26 cellular contexts compared by ENCODE assay signal in genomic region chr22:19126309-19126666, GRCh38. TPM values are rescaled to one million over a fixed set of nuclear protein-coding genes. Genes with fewer than 3 reads are reported as not detected.
DNase-seq lines count a peak whose midpoint lies in the region; ATAC-seq, FAIRE-seq and TF ChIP-seq lines count a peak whose summit lies in the region.
"Had no signal": no experiment of that assay in that cellular context is flagged by ENCODE, and none has a peak within 500 bp of the region (broad histone marks: within the 10 kb centered on the region; RNA-seq: fewer than 3 reads in every experiment).

No MANE protein-coding gene starts in this region.

- H3K9me3 ChIP-seq in right cardiac atrium (ENCODE audit: control insufficient read depth, low read length), result no peaks in the 10 kb centered on the region
- H3K9me3 ChIP-seq in K562 (replicated peaks; ENCODE audit: control insufficient read depth, insufficient read depth, low read depth, low read length), result no peaks in the 10 kb centered on the region
- H3K9me3 ChIP-seq: A549; BE2C; BLaER1 treated with 17β-estradiol and CSF1 and Interleukin-3, amounts not matched to agents 10 nM and 100 nM had no signal

- TF ChIP-seq RAD21 in K562 (CRISPR knock-in tag; conservative IDR thresholded peaks at IDR 0.05 in 1 of 2, IDR thresholded peaks at IDR 0.05 in 1 of 2), result no peak

- FAIRE-seq in K562 (lab: Jason Lieb, UNC), result no peak
- FAIRE-seq: A549, D721Med, GM12878, GM18507 had no signal

- H3K4me2 ChIP-seq in K562 (ENCODE audit: insufficient read depth, low read length), result no peak overlapping the region
- H3K4me2 ChIP-seq: A549; BLaER1 treated with 17β-estradiol and CSF1 and Interleukin-3, amounts not matched to agents 10 nM and 100 nM; GM23338 had no signal

- ATAC-seq in Right ventricle myocardium superior (ENCODE audit: poor library complexity) (no peak), right cardiac atrium (no peak), K562 (no peak), HG02623 (IDR thresholded peaks at IDR 0.05; ENCODE audit: unreplicated experiment) (no peak)
- ATAC-seq: A549, GM12878, GM23338, HCT116 had no signal

- TF ChIP-seq CTCF in K562 (IDR thresholded peaks at IDR 0.05 in 2 of 3, conservative IDR thresholded peaks at IDR 0.05 in 1 of 3; ENCODE audit: insufficient read depth in 2 of 3, low read depth in 1 of 3, low read length in 3 of 3) (no peak), neural crest cell (conservative IDR thresholded peaks at IDR 0.05) (no peak)

- H3K4me1 ChIP-seq in right cardiac atrium (ENCODE audit: control insufficient read depth, insufficient read depth, low read length) (no peaks in the 10 kb centered on the region), K562 (replicated peaks in 1 of 2; ENCODE audit: control insufficient read depth in 2 of 2, insufficient read depth in 2 of 2, low read length in 2 of 2) (peaks cover 9 to 42% of the 10 kb centered on the region in 2 experiments; a peak in 4 of 5 replicates)
- H3K4me1 ChIP-seq: BE2C had no signal

- H3K9me3 Mint-ChIP-seq in neural crest cell, result no peaks in the 10 kb centered on the region
- H3K9me3 Mint-ChIP-seq: CD4-positive, alpha-beta T cell; CD8-positive, alpha-beta memory T cell; GM23338; H9 had no signal

- no peaks in the 10 kb centered on the region for H3K36me3 Mint-ChIP-seq in neural crest cell (ENCODE audit: low read depth)

- H3K27me3 ChIP-seq in right cardiac atrium (ENCODE audit: control insufficient read depth, insufficient read depth) (no peaks in the 10 kb centered on the region), K562 (ENCODE audit: control insufficient read depth in 2 of 2, insufficient read depth in 2 of 2, low read length in 2 of 2) (peaks cover 18 to 30% of the 10 kb centered on the region in 2 experiments; a peak in 4 of 5 replicates)
- H3K27me3 ChIP-seq: BE2C; BLaER1 treated with 17β-estradiol and CSF1 and Interleukin-3, amounts not matched to agents 10 nM and 100 nM had no signal

- no peak overlapping the region for H2AFZ ChIP-seq in K562 (ENCODE audit: low read depth, low read length)
- H2AFZ ChIP-seq: GM23338 had no signal

- peak overlapping the region in 1 of 2 experiments; percentile 8; a peak in 2 of 4 replicates for H3K9ac ChIP-seq in K562 (ENCODE audit: insufficient read depth in 1 of 2, low read depth in 2 of 2, low read length in 2 of 2)
- H3K9ac ChIP-seq: BLaER1 treated with 17β-estradiol and CSF1 and Interleukin-3, amounts not matched to agents 10 nM and 100 nM had no signal

- no peak for TF ChIP-seq EP300 in K562 (IDR thresholded peaks at IDR 0.05; ENCODE audit: low read length)

- H3K27ac Mint-ChIP-seq in neural crest cell (ENCODE audit: unreplicated experiment), result no peak overlapping the region
- H3K27ac Mint-ChIP-seq: CD4-positive, alpha-beta T cell; GM23338; H9 had no signal

- H3K4me3 ChIP-seq in right cardiac atrium (ENCODE audit: low read length), result no peak overlapping the region
- no peak overlapping the region for H3K4me3 ChIP-seq in K562
- H3K4me3 ChIP-seq: A549; BLaER1 treated with 17β-estradiol and CSF1 and Interleukin-3, amounts not matched to agents 10 nM and 100 nM; GM12878; GM23338 had no signal

- no TSS peak for BruUV-seq in K562 (replicated peaks; lab: Mats Ljungman, UMichigan)

- TF ChIP-seq POLR2A in K562 (conservative IDR thresholded peaks at IDR 0.05), result no peak

- H3K79me2 ChIP-seq in K562 (ENCODE audit: control insufficient read depth, insufficient read depth, low read length), result peaks cover 10% of the 10 kb centered on the region

- H4K20me1 ChIP-seq in K562 (replicated peaks; ENCODE audit: control insufficient read depth, insufficient read depth, low read length), result peaks cover 15% of the 10 kb centered on the region

- no peaks in the 10 kb centered on the region for H3K27me3 Mint-ChIP-seq in neural crest cell (ENCODE audit: low read depth)
- H3K27me3 Mint-ChIP-seq: CD4-positive, alpha-beta T cell; CD8-positive, alpha-beta memory T cell had no signal

- CTCF ChIA-PET in K562 (lab: Yijun Ruan, JAX; ENCODE audit: low intra/inter-chr PET ratio), result no interaction called here

- 86% methylated on average over 9 of the region's 9 CpGs for WGBS in right cardiac atrium
- WGBS in K562 (ENCODE audit: insufficient coverage, low coverage, missing lambda C conversion rate), result 29% methylated on average over 9 of the region's 9 CpGs

- peaks cover 6% of the 10 kb centered on the region for H3K9me1 ChIP-seq in K562 (ENCODE audit: control insufficient read depth, insufficient read depth, low read length)

- peaks cover 12% of the 10 kb centered on the region for H3K4me1 Mint-ChIP-seq in neural crest cell

- peaks cover under 1% of the 10 kb centered on the region; the same call in 1 of the 3 replicates for H3K36me3 ChIP-seq in K562 (ENCODE audit: control insufficient read depth, insufficient read depth, low read length)
- H3K36me3 ChIP-seq: BE2C had no signal

- H3K4me3 Mint-ChIP-seq in neural crest cell, result peak overlapping the region; percentile 38
- H3K4me3 Mint-ChIP-seq: CD14-positive monocyte; CD4-positive, alpha-beta T cell; GM23338; H9 had no signal

- H3K27ac ChIP-seq in right cardiac atrium (ENCODE audit: low read length) (no peak overlapping the region), K562 (ENCODE audit: extremely low read depth, low read depth, low read length) (no peak overlapping the region)
- H3K27ac ChIP-seq: A549; BLaER1 treated with 17β-estradiol and CSF1 and Interleukin-3, amounts not matched to agents 10 nM and 100 nM had no signal

- POLR2A ChIA-PET in K562 (lab: Yijun Ruan, JAX), result interaction anchor here (0.5 to 5.0 kb wide), 7 partner anchors 10 to 519 kb away, joined by 3 to 44 read pairs (median 12); no protein-coding TSS in a partner anchor

- in situ Hi-C loops in K562 (cut with MboI), result no loop called here

- DNase-seq in Right ventricle myocardium superior (peak; percentile 16), right cardiac atrium (no peak), K562 (ENCODE audit: extremely low read depth in 1 of 4, low spot score in 3 of 4) (no peak), neural crest cell (ENCODE audit: low read depth, low spot score) (no peak), NCI-H1436 treated with DMSO at 0.1 percent for 48 hours (lab: John Stamatoyannopoulos, UW) (no peak)
- DNase-seq: 8988T; ACHN; AML-193; BE2C; CD4-positive, alpha-beta T cell; DMS 273 treated with DMSO at 0.1 percent for 48 hours; DMS79; EL; GDM1; H9 had no signal

- intact Hi-C loops in Right ventricle myocardium superior (cut with DNase I) (no loop called here), right cardiac atrium (cut with DNase I) (no loop called here), K562 (cut with micrococcal nuclease) (loop anchor here (10.0 kb wide), 1 partner anchor 499 kb away; no protein-coding TSS in a partner anchor)

RNA-seq across cellular contexts. Expression of gene DGCR2, which starts 4.1 kb away (rescaled TPM):
- total RNA-seq in Right ventricle myocardium superior (29.7 TPM), right cardiac atrium (10 to 100 TPM; 28.9 to 38.8 (median 35.4) TPM), K562 (2014; rRNA removed) (62.9 and 79.7 TPM in 2 replicates), K562 (2014; rRNA removed; fragmentation: Illumina TruSeq; extraction: Trizol) (25.0 and 31.7 TPM in 2 replicates), K562 (2015; rRNA removed; fragmentation: Illumina TruSeq; extraction: Trizol) (52.2 and 56.7 TPM in 2 replicates), K562 (2021) (101 and 103 TPM in 2 replicates), neural crest cell (83.6 and 91.6 TPM in 2 replicates)
- polyA plus RNA-seq in right cardiac atrium (34.9 TPM), K562 (2011; rRNA removed) (45.6 and 65.3 TPM in 2 replicates), K562 (2014; fragmentation: Illumina TruSeq; extraction: Trizol) (56.7 and 59.7 TPM in 2 replicates), K562 (2014; fragmentation: Nextera tagmentation; extraction: Ambion mirVana) (under 1 TPM; 0.69 to 0.70 TPM), K562 (2014; rRNA removed) (54.1 and 56.4 TPM in 2 replicates)
- 104 and 237 TPM in 2 replicates for total RNA-seq in K562 (2011; cell fraction: chromatin; rRNA removed; ENCODE audit: low replicate concordance)
- total RNA-seq in K562 (2011; cell fraction: nucleolus; rRNA removed), result 233 and 250 TPM in 2 replicates
- 163 and 192 TPM in 2 replicates for total RNA-seq in K562 (2011; cell fraction: nucleoplasm; rRNA removed)
- 87.9 and 92.8 TPM in 2 replicates for polyA plus RNA-seq in K562 (2011; cell fraction: cytosol; rRNA removed)
- polyA plus RNA-seq in K562 (2011; cell fraction: nucleus; rRNA removed), result 96.5 and 99.6 TPM in 2 replicates
- polyA plus RNA-seq in K562 (2012), result 68.2 and 87.4 TPM in 2 replicates
- 59.4 and 60.5 TPM in 2 replicates for polyA minus RNA-seq in K562 (2011; rRNA and poly(A)+ RNA removed)
- polyA minus RNA-seq in K562 (2011; cell fraction: cytosol; rRNA and poly(A)+ RNA removed), result 76.8 and 101 TPM in 2 replicates
- polyA minus RNA-seq in K562 (2011; cell fraction: nucleus; rRNA and poly(A)+ RNA removed), result 59.6 and 106 TPM in 2 replicates

RNA-seq across cellular contexts. Expression of gene TSSK2, which starts 4.8 kb away (rescaled TPM):
- not detected for total RNA-seq in Right ventricle myocardium superior
- not detected for total RNA-seq in right cardiac atrium
- 0.09 TPM for polyA plus RNA-seq in right cardiac atrium
- total RNA-seq in K562 (2011; cell fraction: chromatin; rRNA removed; ENCODE audit: low replicate concordance), result 0.21 TPM in 1 of 2 replicates, not detected in the other
- total RNA-seq in K562 (2011; cell fraction: nucleolus; rRNA removed), result not detected in 2 replicates
- 0.22 TPM in 1 of 2 replicates, not detected in the other for total RNA-seq in K562 (2011; cell fraction: nucleoplasm; rRNA removed)
- total RNA-seq in K562 (2014; rRNA removed), result not detected in 2 replicates
- not detected in 2 replicates for total RNA-seq in K562 (2014; rRNA removed; fragmentation: Illumina TruSeq; extraction: Trizol)
- not detected in 2 replicates for total RNA-seq in K562 (2015; rRNA removed; fragmentation: Illumina TruSeq; extraction: Trizol)
- total RNA-seq in K562 (2021), result not detected in 2 replicates
- not detected in 2 replicates for polyA plus RNA-seq in K562 (2011; rRNA removed)
- polyA plus RNA-seq in K562 (2011; cell fraction: cytosol; rRNA removed), result 0.04 TPM in 1 of 2 replicates, not detected in the other
- polyA plus RNA-seq in K562 (2011; cell fraction: nucleus; rRNA removed), result 0.10 TPM in 1 of 2 replicates, not detected in the other
- not detected in 2 replicates for polyA plus RNA-seq in K562 (2012)
- not detected in 2 replicates for polyA plus RNA-seq in K562 (2014; fragmentation: Illumina TruSeq; extraction: Trizol)
- polyA plus RNA-seq in K562 (2014; fragmentation: Nextera tagmentation; extraction: Ambion mirVana), result not detected
- polyA plus RNA-seq in K562 (2014; rRNA removed), result 0.04 TPM in 1 of 2 replicates, not detected in the other
- not detected in 2 replicates for polyA minus RNA-seq in K562 (2011; rRNA and poly(A)+ RNA removed)
- polyA minus RNA-seq in K562 (2011; cell fraction: cytosol; rRNA and poly(A)+ RNA removed), result not detected in 2 replicates
- polyA minus RNA-seq in K562 (2011; cell fraction: nucleus; rRNA and poly(A)+ RNA removed), result not detected in 2 replicates
- not detected in 2 replicates for total RNA-seq in neural crest cell
- total RNA-seq: CD8-positive, alpha-beta memory T cell; GM23338; H4; H9 had no signal
- polyA plus RNA-seq: A549; CD14-positive monocyte; CD8-positive, alpha-beta memory T cell; GM23338 had no signal

RNA-seq across cellular contexts. Expression of gene ESS2, which starts 18.2 kb away (rescaled TPM):
- total RNA-seq in Right ventricle myocardium superior, result 6.7 TPM
- 10 to 100 TPM in 3 of 4 donors, 1 to 10 TPM in 1; 9.3 to 11.1 (median 10.4) TPM for total RNA-seq in right cardiac atrium
- polyA plus RNA-seq in right cardiac atrium, result 11.2 TPM
- total RNA-seq in K562 (2011; cell fraction: chromatin; rRNA removed; ENCODE audit: low replicate concordance), result 22.9 and 43.9 TPM in 2 replicates
- 30.7 and 33.7 TPM in 2 replicates for total RNA-seq in K562 (2011; cell fraction: nucleolus; rRNA removed)
- 20.2 and 27.2 TPM in 2 replicates for total RNA-seq in K562 (2011; cell fraction: nucleoplasm; rRNA removed)
- 42.5 and 47.4 TPM in 2 replicates for total RNA-seq in K562 (2014; rRNA removed)
- 9.4 and 10.7 TPM in 2 replicates for total RNA-seq in K562 (2014; rRNA removed; fragmentation: Illumina TruSeq; extraction: Trizol)
- total RNA-seq in K562 (2015; rRNA removed; fragmentation: Illumina TruSeq; extraction: Trizol), result 28.3 and 30.9 TPM in 2 replicates
- 51.3 and 52.8 TPM in 2 replicates for total RNA-seq in K562 (2021)
- 26.8 and 44.0 TPM in 2 replicates for polyA plus RNA-seq in K562 (2011; rRNA removed)
- polyA plus RNA-seq in K562 (2011; cell fraction: cytosol; rRNA removed), result 44.3 and 59.3 TPM in 2 replicates
- 50.0 and 63.7 TPM in 2 replicates for polyA plus RNA-seq in K562 (2011; cell fraction: nucleus; rRNA removed)
- 34.4 and 35.2 TPM in 2 replicates for polyA plus RNA-seq in K562 (2012)
- polyA plus RNA-seq in K562 (2014; fragmentation: Illumina TruSeq; extraction: Trizol), result 23.6 and 41.0 TPM in 2 replicates
- 1 to 10 TPM in 1 of 2 experiments, under 1 TPM in 1; 0.70 to 1.9 TPM for polyA plus RNA-seq in K562 (2014; fragmentation: Nextera tagmentation; extraction: Ambion mirVana)
- polyA plus RNA-seq in K562 (2014; rRNA removed), result 47.1 and 58.1 TPM in 2 replicates
- polyA minus RNA-seq in K562 (2011; rRNA and poly(A)+ RNA removed), result 11.3 and 13.6 TPM in 2 replicates
- polyA minus RNA-seq in K562 (2011; cell fraction: cytosol; rRNA and poly(A)+ RNA removed), result 16.3 and 30.8 TPM in 2 replicates
- 11.7 and 24.3 TPM in 2 replicates for polyA minus RNA-seq in K562 (2011; cell fraction: nucleus; rRNA and poly(A)+ RNA removed)
- 22.7 and 23.5 TPM in 2 replicates for total RNA-seq in neural crest cell

RNA-seq across cellular contexts. Expression of gene GSC2, which starts 23.8 kb away (rescaled TPM):
- total RNA-seq in Right ventricle myocardium superior (not detected), right cardiac atrium (not detected), K562 (2014; rRNA removed) (not detected in 2 replicates), K562 (2014; rRNA removed; fragmentation: Illumina TruSeq; extraction: Trizol) (not detected in 2 replicates), K562 (2015; rRNA removed; fragmentation: Illumina TruSeq; extraction: Trizol) (not detected in 2 replicates), K562 (2021) (not detected in 2 replicates), neural crest cell (not detected in 2 replicates)
- polyA plus RNA-seq in right cardiac atrium (not detected), K562 (2011; rRNA removed) (not detected in 2 replicates), K562 (2014; fragmentation: Illumina TruSeq; extraction: Trizol) (not detected in 2 replicates), K562 (2014; fragmentation: Nextera tagmentation; extraction: Ambion mirVana) (not detected), K562 (2014; rRNA removed) (not detected in 2 replicates)
- total RNA-seq in K562 (2011; cell fraction: chromatin; rRNA removed; ENCODE audit: low replicate concordance), result not detected in 2 replicates
- total RNA-seq in K562 (2011; cell fraction: nucleolus; rRNA removed), result not detected in 2 replicates
- total RNA-seq in K562 (2011; cell fraction: nucleoplasm; rRNA removed), result not detected in 2 replicates
- polyA plus RNA-seq in K562 (2011; cell fraction: cytosol; rRNA removed), result not detected in 2 replicates
- polyA plus RNA-seq in K562 (2011; cell fraction: nucleus; rRNA removed), result not detected in 2 replicates
- polyA plus RNA-seq in K562 (2012), result not detected in 2 replicates
- polyA minus RNA-seq in K562 (2011; rRNA and poly(A)+ RNA removed), result not detected in 2 replicates
- polyA minus RNA-seq in K562 (2011; cell fraction: cytosol; rRNA and poly(A)+ RNA removed), result not detected in 2 replicates
- not detected in 2 replicates for polyA minus RNA-seq in K562 (2011; cell fraction: nucleus; rRNA and poly(A)+ RNA removed)
- total RNA-seq: CD4-positive, alpha-beta T cell; CD8-positive, alpha-beta memory T cell; GM12878; GM23338; H4 had no signal
- polyA plus RNA-seq: A549; CD14-positive monocyte; CD8-positive, alpha-beta memory T cell; GM12878; GM23338 had no signal

RNA-seq across cellular contexts. Expression of gene SLC25A1, which starts 52.2 kb away (rescaled TPM):
- 26.6 TPM for total RNA-seq in Right ventricle myocardium superior
- total RNA-seq in right cardiac atrium, result 10 to 100 TPM; 11.2 to 25.2 (median 18.6) TPM
- 26.5 TPM for polyA plus RNA-seq in right cardiac atrium
- total RNA-seq in K562 (2011; cell fraction: chromatin; rRNA removed; ENCODE audit: low replicate concordance), result 34.4 and 107 TPM in 2 replicates
- total RNA-seq in K562 (2011; cell fraction: nucleolus; rRNA removed), result 114 and 122 TPM in 2 replicates
- total RNA-seq in K562 (2011; cell fraction: nucleoplasm; rRNA removed), result 76.8 and 81.5 TPM in 2 replicates
- total RNA-seq in K562 (2014; rRNA removed), result 329 and 469 TPM in 2 replicates
- 54.3 and 89.6 TPM in 2 replicates for total RNA-seq in K562 (2014; rRNA removed; fragmentation: Illumina TruSeq; extraction: Trizol)
- 109 and 119 TPM in 2 replicates for total RNA-seq in K562 (2015; rRNA removed; fragmentation: Illumina TruSeq; extraction: Trizol)
- total RNA-seq in K562 (2021), result 399 and 408 TPM in 2 replicates
- 110 and 216 TPM in 2 replicates for polyA plus RNA-seq in K562 (2011; rRNA removed)
- 329 and 368 TPM in 2 replicates for polyA plus RNA-seq in K562 (2011; cell fraction: cytosol; rRNA removed)
- polyA plus RNA-seq in K562 (2011; cell fraction: nucleus; rRNA removed), result 294 and 343 TPM in 2 replicates
- 272 and 330 TPM in 2 replicates for polyA plus RNA-seq in K562 (2012)
- 183 and 239 TPM in 2 replicates for polyA plus RNA-seq in K562 (2014; fragmentation: Illumina TruSeq; extraction: Trizol)
- polyA plus RNA-seq in K562 (2014; fragmentation: Nextera tagmentation; extraction: Ambion mirVana), result 10 to 100 TPM; 11.0 to 23.7 TPM
- polyA plus RNA-seq in K562 (2014; rRNA removed), result 248 and 262 TPM in 2 replicates
- polyA minus RNA-seq in K562 (2011; rRNA and poly(A)+ RNA removed), result 64.7 and 77.1 TPM in 2 replicates
- polyA minus RNA-seq in K562 (2011; cell fraction: cytosol; rRNA and poly(A)+ RNA removed), result 103 and 287 TPM in 2 replicates
- polyA minus RNA-seq in K562 (2011; cell fraction: nucleus; rRNA and poly(A)+ RNA removed), result 46.3 and 88.1 TPM in 2 replicates
- total RNA-seq in neural crest cell, result 172 and 173 TPM in 2 replicates
